In genomic region chr2:32010280-32010669, GRCh38 we compare ENCODE assay signal across 1 cellular context.
TF ChIP-seq lines count a peak whose summit lies in the region.

No MANE protein-coding gene starts in this region.

TF ChIP-seq in GM12878, 131 proteins besides CTCF, POLR2A, EP300 and RAD21:
- peak; percentile 31; the same call in 1 of the 2 replicates for TF ChIP-seq YY1 (IDR thresholded peaks at IDR 0.05; ENCODE audit: low read depth, low read length)
